8 cellular contexts compared by ENCODE assay signal in genomic region chr10:94363251-94363565, GRCh38. TPM values are rescaled to one million over a fixed set of nuclear protein-coding genes. Genes with fewer than 3 reads are reported as not detected.
A peak's percentile ranks its signal among the peaks of the same experiment; 100 is the strongest.
DNase-seq lines count a peak whose midpoint lies in the region; ATAC-seq, FAIRE-seq and TF ChIP-seq lines count a peak whose summit lies in the region.

No MANE protein-coding gene starts in this region.

- H2BK5ac ChIP-seq in mesendoderm (ENCODE audit: low read length), result no peak overlapping the region

- H4K8ac ChIP-seq in mesendoderm (ENCODE audit: low read depth, low read length), result no peak overlapping the region

- H2BK120ac ChIP-seq in mesendoderm (ENCODE audit: low read depth, low read length), result no peak overlapping the region

- H3K4me3 ChIP-seq in GM12878, result peak overlapping the region; percentile 71; the same call in 1 of the 2 replicates
- no peak overlapping the region for H3K4me3 ChIP-seq in mesendoderm (ENCODE audit: low read length)

- no peak for TF ChIP-seq CTCF in GM12878 (IDR thresholded peaks at IDR 0.05 in 2 of 3, conservative IDR thresholded peaks at IDR 0.05 in 1 of 3; ENCODE audit: control insufficient read depth in 2 of 3, extremely low read depth in 1 of 3, insufficient read depth in 1 of 3, low read depth in 3 of 3, low read length in 3 of 3)

- no TSS peak for BruUV-seq in GM12878 (replicated peaks; lab: Mats Ljungman, UMichigan)

- no peak overlapping the region for H3K23ac ChIP-seq in mesendoderm (ENCODE audit: low read length)

- peak overlapping the region; percentile 85 for H3K27ac ChIP-seq in GM12878 (ENCODE audit: control insufficient read depth, insufficient read depth)
- H3K27ac ChIP-seq in mesendoderm (ENCODE audit: low read depth, low read length), result no peak overlapping the region

- H3K4me2 ChIP-seq in GM12878 (ENCODE audit: control insufficient read depth, insufficient read depth) (peak overlapping the region; percentile 28), mesendoderm (ENCODE audit: low read length) (peak overlapping the region; percentile 36)

- DNase-seq in GM12878 (ENCODE audit: low read depth, low spot score), result no peak
- no peak for DNase-seq in mesendoderm
- no peak for DNase-seq in middle frontal gyrus (ENCODE audit: extremely low spot score, low spot score)
- DNase-seq in retina, result no peak
- DNase-seq in T-helper 9 cell, result no peak

- H3K4ac ChIP-seq in mesendoderm (ENCODE audit: low read depth, low read length), result no peak overlapping the region

- no peak overlapping the region for H2AK5ac ChIP-seq in mesendoderm (ENCODE audit: low read length)

- H3K9ac ChIP-seq in GM12878 (ENCODE audit: control insufficient read depth, insufficient read depth, low read length), result no peak overlapping the region; the same call in 1 of the 2 replicates
- H3K9ac ChIP-seq in mesendoderm (ENCODE audit: low read length), result peak overlapping the region; percentile 43

- no peak overlapping the region for H2BK15ac ChIP-seq in mesendoderm (replicated peaks; ENCODE audit: low read depth)

- ATAC-seq in GM18909 (IDR thresholded peaks at IDR 0.05; ENCODE audit: poor library complexity, unreplicated experiment) (peak; percentile 14), HG03135 (IDR thresholded peaks at IDR 0.05; ENCODE audit: unreplicated experiment) (peak; percentile 18), GM12878 (peak; percentile 10; the same call in 2 of the 3 replicates), GM21390 (IDR thresholded peaks at IDR 0.05; ENCODE audit: unreplicated experiment) (no peak)

- no peaks in the 10 kb centered on the region for H3K9me3 ChIP-seq in GM12878 (replicated peaks; ENCODE audit: control insufficient read depth, insufficient read depth, low read length)

- CTCF ChIA-PET in GM12878 (lab: Yijun Ruan, JAX), result interaction anchor here (0.9 to 4.0 kb wide), 7 partner anchors 10 to 82 kb away, joined by 3 to 28 read pairs (median 13); partner anchors contain the start of gene TBC1D12

- RAD21 ChIA-PET in GM12878 (lab: Charles Lee; ENCODE audit: unreplicated experiment), result interaction anchor here (0.6 to 3.1 kb wide), 5 partner anchors 8 to 81 kb away, joined by 3 to 14 read pairs (median 8); partner anchors contain the start of gene TBC1D12

- in situ Hi-C loops in GM12878 (cut with MboI), result no loop called here

- H3K56ac ChIP-seq in mesendoderm (ENCODE audit: low read length), result peak overlapping the region; percentile 74

- TF ChIP-seq EP300 in GM12878 (IDR thresholded peaks at IDR 0.05; ENCODE audit: borderline replicate concordance in 1 of 2, control insufficient read depth in 1 of 2, low read depth in 2 of 2, low read length in 2 of 2), result 0 out of 4 replicates have a peak, but pooled peaks of 1 of the 2 experiments have one; percentile 1

- no peaks in the 10 kb centered on the region for H3K27me3 ChIP-seq in GM12878 (replicated peaks in 1 of 2; ENCODE audit: control insufficient read depth in 2 of 2, insufficient read depth in 2 of 2, low read length in 1 of 2)
- no peaks in the 10 kb centered on the region for H3K27me3 ChIP-seq in mesendoderm (ENCODE audit: insufficient read depth, low read length, poor library complexity)

- no peak for TF ChIP-seq RAD21 in GM12878 (IDR thresholded peaks at IDR 0.05; ENCODE audit: insufficient read depth, low read depth, low read length)

- WGBS in GM12878 (ENCODE audit: insufficient coverage, insufficient replicate concordance, low lambda C conversion rate, missing lambda C conversion rate), result 65% methylated on average over 8 of the region's 8 CpGs
- no CpG with 5 or more reads among the region's 8 CpGs for WGBS in mesendoderm (ENCODE audit: extremely low coverage, insufficient coverage, low lambda C conversion rate)

- H4K20me1 ChIP-seq in GM12878 (ENCODE audit: control insufficient read depth, insufficient read depth), result no peaks in the 10 kb centered on the region

- SMC1A ChIA-PET in GM12878 (lab: Charles Lee; ENCODE audit: uncharacterized antibody, unreplicated experiment), result interaction anchor here (0.7 to 2.7 kb wide), 6 partner anchors 9 to 470 kb away, joined by 3 to 10 read pairs (median 4); partner anchors contain the start of gene TBC1D12

- H2AFZ ChIP-seq in GM12878 (ENCODE audit: control insufficient read depth, low read depth, low read length), result peak overlapping the region; percentile 92

- POLR2A ChIA-PET in GM12878 (lab: Charles Lee), result interaction anchor here (1.1 to 2.6 kb wide), 4 partner anchors 15 to 53 kb away, joined by 3 to 16 read pairs (median 10); partner anchors contain the start of gene TBC1D12

- peaks cover 0 to 4% of the 10 kb centered on the region in 2 experiments; a peak in 3 of 4 replicates for H3K36me3 ChIP-seq in GM12878 (ENCODE audit: control insufficient read depth in 2 of 2, insufficient read depth in 2 of 2, low read length in 1 of 2)
- H3K36me3 ChIP-seq in mesendoderm (ENCODE audit: control insufficient read depth, insufficient read depth, low read length), result no peaks in the 10 kb centered on the region

- peaks cover 41% of the 10 kb centered on the region for H3K79me2 ChIP-seq in GM12878 (ENCODE audit: control insufficient read depth, insufficient read depth, low read length)
- H3K79me2 ChIP-seq in mesendoderm (ENCODE audit: control insufficient read depth, insufficient read depth, low read length), result peaks cover 15% of the 10 kb centered on the region

- peaks cover 4% of the 10 kb centered on the region; the same call in 1 of the 2 replicates for H3K4me1 ChIP-seq in GM12878 (ENCODE audit: control insufficient read depth, insufficient read depth, low read length)
- peaks cover 2% of the 10 kb centered on the region for H3K4me1 ChIP-seq in mesendoderm (ENCODE audit: control insufficient read depth, low read depth, low read length)

- peaks cover 5% of the 10 kb centered on the region for H3K79me1 ChIP-seq in mesendoderm (ENCODE audit: low read length)

- peak overlapping the region; percentile 91 for H4K5ac ChIP-seq in mesendoderm (ENCODE audit: low read length)

- intact Hi-C loops in GM12878 (cut with micrococcal nuclease; ENCODE audit: unreplicated experiment), result loop anchor here (5.0 kb wide), 1 partner anchor 79 kb away; no protein-coding TSS in a partner anchor

- no peak for TF ChIP-seq POLR2A in GM12878 (IDR thresholded peaks at IDR 0.05; ENCODE audit: low read depth, low read length)

- H3K18ac ChIP-seq in mesendoderm (ENCODE audit: low read length), result no peak overlapping the region

- FAIRE-seq in GM12878 (lab: Jason Lieb, UNC), result no peak

TF ChIP-seq in GM12878, 131 proteins besides CTCF, POLR2A, EP300 and RAD21 (continues in another document):
- TF ChIP-seq HDAC2 (IDR thresholded peaks at IDR 0.05) (no peak), TCF3 (IDR thresholded peaks at IDR 0.05; ENCODE audit: borderline replicate concordance, insufficient read depth, low read depth, low read length) (no peak), POU2F2 (IDR thresholded peaks at IDR 0.05; ENCODE audit: borderline replicate concordance, low read depth, low read length) (no peak)

RNA-seq across cellular contexts. Expression of gene NOC3L, which starts 0.5 kb away (rescaled TPM):
- 121 and 125 TPM in 2 replicates for total RNA-seq in GM12878 (2013; cell fraction: nucleolus; rRNA removed)
- total RNA-seq in GM12878 (2014; rRNA removed) (37.4 and 47.5 TPM in 2 replicates), GM12878 (2014; rRNA removed; fragmentation: Illumina TruSeq; extraction: Trizol) (51.4 and 55.3 TPM in 2 replicates), GM12878 (2021) (28.1 and 30.0 TPM in 2 replicates)
- 8.7 TPM for polyA plus RNA-seq in GM12878 (2011; ENCODE audit: low read depth)
- polyA plus RNA-seq in GM12878 (2011; rRNA removed) (50.1 and 81.7 TPM in 2 replicates), GM12878 (2014; fragmentation: Illumina TruSeq; extraction: Trizol) (42.7 and 51.8 TPM in 2 replicates), GM12878 (2014; fragmentation: Nextera tagmentation; extraction: Ambion mirVana) (10 to 100 TPM; 37.7 to 38.2 TPM), GM12878 (2014; rRNA removed) (23.5 and 27.8 TPM in 2 replicates), GM12878 (2016; fragmentation: Nextera tagmentation; extraction: Ambion mirVana) (10 to 100 TPM; 43.1 to 47.3 TPM)
- 15.8 and 16.7 TPM in 2 replicates for polyA plus RNA-seq in GM12878 (2011; cell fraction: cytosol; rRNA removed)
- polyA plus RNA-seq in GM12878 (2011; cell fraction: nucleus; rRNA removed), result 47.3 and 48.3 TPM in 2 replicates
- polyA plus RNA-seq in GM12878 (2012), result 12.2 and 21.3 TPM in 2 replicates
- 36.3 and 50.6 TPM in 2 replicates for polyA minus RNA-seq in GM12878 (2011; rRNA and poly(A)+ RNA removed)
- polyA minus RNA-seq in GM12878 (2011; cell fraction: cytosol; rRNA and poly(A)+ RNA removed), result 16.1 and 16.7 TPM in 2 replicates
- polyA minus RNA-seq in GM12878 (2011; cell fraction: nucleus; rRNA and poly(A)+ RNA removed), result 28.5 and 32.4 TPM in 2 replicates
- 26.4 TPM for polyA plus RNA-seq in mesendoderm (2013, experiment 1 of 2)
- 27.3 TPM for polyA plus RNA-seq in mesendoderm (2013, experiment 2 of 2)

RNA-seq across cellular contexts. Expression of gene TBC1D12, which starts 39.1 kb away (rescaled TPM):
- 30.1 and 31.6 TPM in 2 replicates for total RNA-seq in GM12878 (2013; cell fraction: nucleolus; rRNA removed)
- total RNA-seq in GM12878 (2014; rRNA removed) (5.5 and 7.6 TPM in 2 replicates), GM12878 (2014; rRNA removed; fragmentation: Illumina TruSeq; extraction: Trizol) (5.5 and 6.2 TPM in 2 replicates), GM12878 (2021) (4.8 and 5.3 TPM in 2 replicates)
- polyA plus RNA-seq in GM12878 (2011; ENCODE audit: low read depth), result 1.4 TPM
- polyA plus RNA-seq in GM12878 (2011; rRNA removed) (7.5 and 11.9 TPM in 2 replicates), GM12878 (2014; fragmentation: Illumina TruSeq; extraction: Trizol) (4.1 and 4.8 TPM in 2 replicates), GM12878 (2014; fragmentation: Nextera tagmentation; extraction: Ambion mirVana) (1 to 10 TPM; 3.3 TPM), GM12878 (2014; rRNA removed) (2.6 and 4.4 TPM in 2 replicates), GM12878 (2016; fragmentation: Nextera tagmentation; extraction: Ambion mirVana) (1 to 10 TPM; 2.9 to 3.5 TPM)
- polyA plus RNA-seq in GM12878 (2011; cell fraction: cytosol; rRNA removed), result 2.1 and 2.2 TPM in 2 replicates
- polyA plus RNA-seq in GM12878 (2011; cell fraction: nucleus; rRNA removed), result 4.6 and 5.6 TPM in 2 replicates
- polyA plus RNA-seq in GM12878 (2012), result 4.1 and 5.2 TPM in 2 replicates
- 4.1 and 5.0 TPM in 2 replicates for polyA minus RNA-seq in GM12878 (2011; rRNA and poly(A)+ RNA removed)
- 1.3 and 2.5 TPM in 2 replicates for polyA minus RNA-seq in GM12878 (2011; cell fraction: cytosol; rRNA and poly(A)+ RNA removed)
- 3.3 and 6.5 TPM in 2 replicates for polyA minus RNA-seq in GM12878 (2011; cell fraction: nucleus; rRNA and poly(A)+ RNA removed)
- 2.5 TPM for polyA plus RNA-seq in mesendoderm (2013, experiment 1 of 2)
- 2.0 TPM for polyA plus RNA-seq in mesendoderm (2013, experiment 2 of 2)
